Comparison of ENCODE assay signal across 1 cellular context in the genomic region with DNA sequence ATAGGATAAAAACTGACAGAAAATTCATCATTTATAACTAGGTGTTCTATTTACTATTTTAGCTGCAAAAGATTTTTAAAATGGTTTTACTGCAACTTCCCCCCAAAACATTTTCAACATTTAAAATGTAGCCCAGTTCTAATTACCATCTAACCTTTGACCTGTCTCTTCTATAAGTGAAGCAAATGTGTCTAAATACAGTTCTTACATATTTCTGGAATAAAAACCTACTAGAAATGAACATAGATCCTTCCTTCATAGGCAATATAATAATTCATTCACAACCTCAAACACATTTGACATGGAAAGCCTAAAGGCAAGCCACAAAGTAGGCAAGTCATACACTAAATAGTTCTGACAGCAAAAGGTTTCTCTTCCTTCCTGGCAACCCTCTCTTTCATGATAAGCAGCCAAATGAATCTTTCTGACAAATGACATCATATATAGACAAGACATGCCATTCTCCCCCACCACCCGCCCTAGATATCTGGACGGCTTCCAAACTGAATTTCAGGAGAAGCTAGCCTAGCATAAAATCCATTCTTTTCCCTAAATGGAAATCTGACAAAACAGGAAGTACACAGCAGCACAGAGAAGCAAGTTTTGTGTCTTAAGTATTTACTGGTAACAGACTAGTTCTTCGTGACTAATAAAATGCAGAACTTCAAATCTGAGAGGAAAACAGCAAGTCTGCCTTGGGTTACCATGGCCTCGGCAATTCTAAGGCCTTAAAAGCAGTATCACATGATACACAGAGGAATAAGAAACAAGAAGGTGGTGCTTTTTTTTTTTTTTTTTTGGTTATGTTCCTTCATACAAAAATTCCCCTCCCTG.
TF ChIP-seq lines count a peak whose summit lies in the region.

No MANE protein-coding gene starts in this region.

TF ChIP-seq in K562, 482 proteins besides CTCF, POLR2A, EP300 and RAD21 (continued from another document and continues in another):
- TF ChIP-seq, protein P1, sequence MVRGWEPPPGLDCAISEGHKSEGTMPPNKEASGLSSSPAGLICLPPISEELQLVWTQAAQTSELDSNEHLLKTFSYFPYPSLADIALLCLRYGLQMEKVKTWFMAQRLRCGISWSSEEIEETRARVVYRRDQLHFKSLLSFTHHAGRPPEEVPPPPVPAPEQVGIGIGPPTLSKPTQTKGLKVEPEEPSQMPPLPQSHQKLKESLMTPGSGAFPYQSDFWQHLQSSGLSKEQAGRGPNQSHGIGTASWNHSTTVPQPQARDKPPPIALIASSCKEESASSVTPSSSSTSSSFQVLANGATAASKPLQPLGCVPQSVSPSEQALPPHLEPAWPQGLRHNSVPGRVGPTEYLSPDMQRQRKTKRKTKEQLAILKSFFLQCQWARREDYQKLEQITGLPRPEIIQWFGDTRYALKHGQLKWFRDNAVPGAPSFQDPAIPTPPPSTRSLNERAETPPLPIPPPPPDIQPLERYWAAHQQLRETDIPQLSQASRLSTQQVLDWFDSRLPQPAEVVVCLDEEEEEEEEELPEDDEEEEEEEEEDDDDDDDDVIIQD (CRISPR knock-in tag; IDR thresholded peaks at IDR 0.05), result no peak
- no peak for TF ChIP-seq HMGN3 (IDR thresholded peaks at IDR 0.05; ENCODE audit: borderline replicate concordance, extremely low read depth, insufficient read length, low read depth, low read length)
- TF ChIP-seq ZNF584 (CRISPR knock-in tag; IDR thresholded peaks at IDR 0.05; ENCODE audit: low read depth), result peak; percentile 71
- TF ChIP-seq MCM2 (IDR thresholded peaks at IDR 0.05; ENCODE audit: low read depth), result no peak
- TF ChIP-seq CEBPG (CRISPR knock-in tag; IDR thresholded peaks at IDR 0.05), result no peak
- peak in 1 of 2 experiments; percentile 36; a peak in 1 of 4 replicates for TF ChIP-seq CEBPG (tag; conservative IDR thresholded peaks at IDR 0.05 in 1 of 2, IDR thresholded peaks at IDR 0.05 in 1 of 2)
- TF ChIP-seq, protein P2, sequence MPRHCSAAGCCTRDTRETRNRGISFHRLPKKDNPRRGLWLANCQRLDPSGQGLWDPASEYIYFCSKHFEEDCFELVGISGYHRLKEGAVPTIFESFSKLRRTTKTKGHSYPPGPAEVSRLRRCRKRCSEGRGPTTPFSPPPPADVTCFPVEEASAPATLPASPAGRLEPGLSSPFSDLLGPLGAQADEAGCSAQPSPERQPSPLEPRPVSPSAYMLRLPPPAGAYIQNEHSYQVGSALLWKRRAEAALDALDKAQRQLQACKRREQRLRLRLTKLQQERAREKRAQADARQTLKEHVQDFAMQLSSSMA (CRISPR knock-in tag; IDR thresholded peaks at IDR 0.05), result no peak
- TF ChIP-seq ZNF197 (CRISPR knock-in tag; IDR thresholded peaks at IDR 0.05; ENCODE audit: low read depth), result no peak
- no peak for TF ChIP-seq SMAD1 (IDR thresholded peaks at IDR 0.05; ENCODE audit: low read depth, low read length, partially characterized antibody)
- TF ChIP-seq NR2C1 (IDR thresholded peaks at IDR 0.05), result peak; percentile 61
- peak; percentile 66 for TF ChIP-seq NR2C1 (tag; IDR thresholded peaks at IDR 0.05)
- TF ChIP-seq TCF3 (CRISPR knock-in tag; IDR thresholded peaks at IDR 0.05), result peak; percentile 32; the same call in 1 of the 2 replicates
- TF ChIP-seq ZNF707 (CRISPR knock-in tag; conservative IDR thresholded peaks at IDR 0.05), result no peak
- no peak for TF ChIP-seq FUS (optimal IDR thresholded peaks at IDR 0.05; ENCODE audit: low read depth, low read length)
- no peak for TF ChIP-seq TGIF2 (CRISPR knock-in tag; IDR thresholded peaks at IDR 0.05)
- peak; percentile 89 for TF ChIP-seq JUND (IDR thresholded peaks at IDR 0.05; ENCODE audit: borderline replicate concordance, low read depth, low read length)
- peak; percentile 88; the same call in 2 of the 3 replicates for TF ChIP-seq JUND (tag; IDR thresholded peaks at IDR 0.05; ENCODE audit: borderline replicate concordance, low read depth, low read length)
- TF ChIP-seq FOXJ2 (tag; IDR thresholded peaks at IDR 0.05), result peak; percentile 76
- TF ChIP-seq, protein P3, sequence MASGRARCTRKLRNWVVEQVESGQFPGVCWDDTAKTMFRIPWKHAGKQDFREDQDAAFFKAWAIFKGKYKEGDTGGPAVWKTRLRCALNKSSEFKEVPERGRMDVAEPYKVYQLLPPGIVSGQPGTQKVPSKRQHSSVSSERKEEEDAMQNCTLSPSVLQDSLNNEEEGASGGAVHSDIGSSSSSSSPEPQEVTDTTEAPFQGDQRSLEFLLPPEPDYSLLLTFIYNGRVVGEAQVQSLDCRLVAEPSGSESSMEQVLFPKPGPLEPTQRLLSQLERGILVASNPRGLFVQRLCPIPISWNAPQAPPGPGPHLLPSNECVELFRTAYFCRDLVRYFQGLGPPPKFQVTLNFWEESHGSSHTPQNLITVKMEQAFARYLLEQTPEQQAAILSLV (tag; IDR thresholded peaks at IDR 0.05), result no peak
- TF ChIP-seq ZFX (CRISPR knock-in tag; IDR thresholded peaks at IDR 0.05), result no peak
- TF ChIP-seq NR2F6 (CRISPR knock-in tag; IDR thresholded peaks at IDR 0.05), result no peak
- peak; percentile 60; the same call in 1 of the 2 replicates for TF ChIP-seq NBN (IDR thresholded peaks at IDR 0.05; ENCODE audit: low read depth)
- no peak for TF ChIP-seq ZNF75A (CRISPR knock-in tag; IDR thresholded peaks at IDR 0.05)
- TF ChIP-seq ZNF699 (CRISPR knock-in tag; IDR thresholded peaks at IDR 0.05; ENCODE audit: insufficient replicate concordance), result no peak
- peak; percentile 76 for TF ChIP-seq SMARCA4 (IDR thresholded peaks at IDR 0.05)
- peak; percentile 21 for TF ChIP-seq NEUROD1 (IDR thresholded peaks at IDR 0.05; ENCODE audit: borderline replicate concordance, low read depth, low read length, partially characterized antibody)
- TF ChIP-seq, protein P4, sequence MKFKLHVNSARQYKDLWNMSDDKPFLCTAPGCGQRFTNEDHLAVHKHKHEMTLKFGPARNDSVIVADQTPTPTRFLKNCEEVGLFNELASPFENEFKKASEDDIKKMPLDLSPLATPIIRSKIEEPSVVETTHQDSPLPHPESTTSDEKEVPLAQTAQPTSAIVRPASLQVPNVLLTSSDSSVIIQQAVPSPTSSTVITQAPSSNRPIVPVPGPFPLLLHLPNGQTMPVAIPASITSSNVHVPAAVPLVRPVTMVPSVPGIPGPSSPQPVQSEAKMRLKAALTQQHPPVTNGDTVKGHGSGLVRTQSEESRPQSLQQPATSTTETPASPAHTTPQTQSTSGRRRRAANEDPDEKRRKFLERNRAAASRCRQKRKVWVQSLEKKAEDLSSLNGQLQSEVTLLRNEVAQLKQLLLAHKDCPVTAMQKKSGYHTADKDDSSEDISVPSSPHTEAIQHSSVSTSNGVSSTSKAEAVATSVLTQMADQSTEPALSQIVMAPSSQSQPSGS (CRISPR knock-in tag; IDR thresholded peaks at IDR 0.05), result no peak; the same call in 1 of the 2 replicates
- no peak for TF ChIP-seq HMG20A (CRISPR knock-in tag; conservative IDR thresholded peaks at IDR 0.05)
- peak; percentile 80 for TF ChIP-seq DPF2 (IDR thresholded peaks at IDR 0.05)
- TF ChIP-seq MAFK (IDR thresholded peaks at IDR 0.05; ENCODE audit: low read length), result peak; percentile 16; the same call in 1 of the 2 replicates
- TF ChIP-seq, protein P5, sequence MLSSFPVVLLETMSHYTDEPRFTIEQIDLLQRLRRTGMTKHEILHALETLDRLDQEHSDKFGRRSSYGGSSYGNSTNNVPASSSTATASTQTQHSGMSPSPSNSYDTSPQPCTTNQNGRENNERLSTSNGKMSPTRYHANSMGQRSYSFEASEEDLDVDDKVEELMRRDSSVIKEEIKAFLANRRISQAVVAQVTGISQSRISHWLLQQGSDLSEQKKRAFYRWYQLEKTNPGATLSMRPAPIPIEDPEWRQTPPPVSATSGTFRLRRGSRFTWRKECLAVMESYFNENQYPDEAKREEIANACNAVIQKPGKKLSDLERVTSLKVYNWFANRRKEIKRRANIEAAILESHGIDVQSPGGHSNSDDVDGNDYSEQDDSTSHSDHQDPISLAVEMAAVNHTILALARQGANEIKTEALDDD (IDR thresholded peaks at IDR 0.05), result peak; percentile 65
- TF ChIP-seq, protein P6, sequence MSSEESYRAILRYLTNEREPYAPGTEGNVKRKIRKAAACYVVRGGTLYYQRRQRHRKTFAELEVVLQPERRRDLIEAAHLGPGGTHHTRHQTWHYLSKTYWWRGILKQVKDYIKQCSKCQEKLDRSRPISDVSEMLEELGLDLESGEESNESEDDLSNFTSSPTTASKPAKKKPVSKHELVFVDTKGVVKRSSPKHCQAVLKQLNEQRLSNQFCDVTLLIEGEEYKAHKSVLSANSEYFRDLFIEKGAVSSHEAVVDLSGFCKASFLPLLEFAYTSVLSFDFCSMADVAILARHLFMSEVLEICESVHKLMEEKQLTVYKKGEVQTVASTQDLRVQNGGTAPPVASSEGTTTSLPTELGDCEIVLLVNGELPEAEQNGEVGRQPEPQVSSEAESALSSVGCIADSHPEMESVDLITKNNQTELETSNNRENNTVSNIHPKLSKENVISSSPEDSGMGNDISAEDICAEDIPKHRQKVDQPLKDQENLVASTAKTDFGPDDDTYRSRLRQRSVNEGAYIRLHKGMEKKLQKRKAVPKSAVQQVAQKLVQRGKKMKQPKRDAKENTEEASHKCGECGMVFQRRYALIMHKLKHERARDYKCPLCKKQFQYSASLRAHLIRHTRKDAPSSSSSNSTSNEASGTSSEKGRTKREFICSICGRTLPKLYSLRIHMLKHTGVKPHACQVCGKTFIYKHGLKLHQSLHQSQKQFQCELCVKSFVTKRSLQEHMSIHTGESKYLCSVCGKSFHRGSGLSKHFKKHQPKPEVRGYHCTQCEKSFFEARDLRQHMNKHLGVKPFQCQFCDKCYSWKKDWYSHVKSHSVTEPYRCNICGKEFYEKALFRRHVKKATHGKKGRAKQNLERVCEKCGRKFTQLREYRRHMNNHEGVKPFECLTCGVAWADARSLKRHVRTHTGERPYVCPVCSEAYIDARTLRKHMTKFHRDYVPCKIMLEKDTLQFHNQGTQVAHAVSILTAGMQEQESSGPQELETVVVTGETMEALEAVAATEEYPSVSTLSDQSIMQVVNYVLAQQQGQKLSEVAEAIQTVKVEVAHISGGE (CRISPR knock-in tag; IDR thresholded peaks at IDR 0.05), result no peak
- TF ChIP-seq SOX6 (IDR thresholded peaks at IDR 0.05), result peak; percentile 83
- no peak for TF ChIP-seq SRSF7 (optimal IDR thresholded peaks at IDR 0.05; ENCODE audit: low read depth, low read length)
- TF ChIP-seq DDX20 (tag; IDR thresholded peaks at IDR 0.05; ENCODE audit: low read depth), result no peak
- TF ChIP-seq, protein P7, sequence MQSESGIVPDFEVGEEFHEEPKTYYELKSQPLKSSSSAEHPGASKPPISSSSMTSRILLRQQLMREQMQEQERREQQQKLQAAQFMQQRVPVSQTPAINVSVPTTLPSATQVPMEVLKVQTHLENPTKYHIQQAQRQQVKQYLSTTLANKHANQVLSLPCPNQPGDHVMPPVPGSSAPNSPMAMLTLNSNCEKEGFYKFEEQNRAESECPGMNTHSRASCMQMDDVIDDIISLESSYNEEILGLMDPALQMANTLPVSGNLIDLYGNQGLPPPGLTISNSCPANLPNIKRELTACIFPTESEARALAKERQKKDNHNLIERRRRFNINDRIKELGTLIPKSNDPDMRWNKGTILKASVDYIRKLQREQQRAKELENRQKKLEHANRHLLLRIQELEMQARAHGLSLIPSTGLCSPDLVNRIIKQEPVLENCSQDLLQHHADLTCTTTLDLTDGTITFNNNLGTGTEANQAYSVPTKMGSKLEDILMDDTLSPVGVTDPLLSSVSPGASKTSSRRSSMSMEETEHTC (IDR thresholded peaks at IDR 0.05), result no peak
- TF ChIP-seq, protein P8, sequence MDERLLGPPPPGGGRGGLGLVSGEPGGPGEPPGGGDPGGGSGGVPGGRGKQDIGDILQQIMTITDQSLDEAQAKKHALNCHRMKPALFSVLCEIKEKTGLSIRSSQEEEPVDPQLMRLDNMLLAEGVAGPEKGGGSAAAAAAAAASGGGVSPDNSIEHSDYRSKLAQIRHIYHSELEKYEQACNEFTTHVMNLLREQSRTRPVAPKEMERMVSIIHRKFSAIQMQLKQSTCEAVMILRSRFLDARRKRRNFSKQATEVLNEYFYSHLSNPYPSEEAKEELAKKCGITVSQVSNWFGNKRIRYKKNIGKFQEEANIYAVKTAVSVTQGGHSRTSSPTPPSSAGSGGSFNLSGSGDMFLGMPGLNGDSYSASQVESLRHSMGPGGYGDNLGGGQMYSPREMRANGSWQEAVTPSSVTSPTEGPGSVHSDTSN (CRISPR knock-in tag; IDR thresholded peaks at IDR 0.05; ENCODE audit: low read depth), result no peak
- TF ChIP-seq, protein P8 (tag; conservative IDR thresholded peaks at IDR 0.05; ENCODE audit: low read depth), result peak; percentile 96
- no peak for TF ChIP-seq SIX5 (IDR thresholded peaks at IDR 0.05; ENCODE audit: borderline replicate concordance in 1 of 2, insufficient read depth in 1 of 2, low read depth in 1 of 2, low read length in 2 of 2)
- TF ChIP-seq, protein P9, sequence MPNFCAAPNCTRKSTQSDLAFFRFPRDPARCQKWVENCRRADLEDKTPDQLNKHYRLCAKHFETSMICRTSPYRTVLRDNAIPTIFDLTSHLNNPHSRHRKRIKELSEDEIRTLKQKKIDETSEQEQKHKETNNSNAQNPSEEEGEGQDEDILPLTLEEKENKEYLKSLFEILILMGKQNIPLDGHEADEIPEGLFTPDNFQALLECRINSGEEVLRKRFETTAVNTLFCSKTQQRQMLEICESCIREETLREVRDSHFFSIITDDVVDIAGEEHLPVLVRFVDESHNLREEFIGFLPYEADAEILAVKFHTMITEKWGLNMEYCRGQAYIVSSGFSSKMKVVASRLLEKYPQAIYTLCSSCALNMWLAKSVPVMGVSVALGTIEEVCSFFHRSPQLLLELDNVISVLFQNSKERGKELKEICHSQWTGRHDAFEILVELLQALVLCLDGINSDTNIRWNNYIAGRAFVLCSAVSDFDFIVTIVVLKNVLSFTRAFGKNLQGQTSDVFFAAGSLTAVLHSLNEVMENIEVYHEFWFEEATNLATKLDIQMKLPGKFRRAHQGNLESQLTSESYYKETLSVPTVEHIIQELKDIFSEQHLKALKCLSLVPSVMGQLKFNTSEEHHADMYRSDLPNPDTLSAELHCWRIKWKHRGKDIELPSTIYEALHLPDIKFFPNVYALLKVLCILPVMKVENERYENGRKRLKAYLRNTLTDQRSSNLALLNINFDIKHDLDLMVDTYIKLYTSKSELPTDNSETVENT (CRISPR knock-in tag; IDR thresholded peaks at IDR 0.05), result no peak
- TF ChIP-seq, protein P10, sequence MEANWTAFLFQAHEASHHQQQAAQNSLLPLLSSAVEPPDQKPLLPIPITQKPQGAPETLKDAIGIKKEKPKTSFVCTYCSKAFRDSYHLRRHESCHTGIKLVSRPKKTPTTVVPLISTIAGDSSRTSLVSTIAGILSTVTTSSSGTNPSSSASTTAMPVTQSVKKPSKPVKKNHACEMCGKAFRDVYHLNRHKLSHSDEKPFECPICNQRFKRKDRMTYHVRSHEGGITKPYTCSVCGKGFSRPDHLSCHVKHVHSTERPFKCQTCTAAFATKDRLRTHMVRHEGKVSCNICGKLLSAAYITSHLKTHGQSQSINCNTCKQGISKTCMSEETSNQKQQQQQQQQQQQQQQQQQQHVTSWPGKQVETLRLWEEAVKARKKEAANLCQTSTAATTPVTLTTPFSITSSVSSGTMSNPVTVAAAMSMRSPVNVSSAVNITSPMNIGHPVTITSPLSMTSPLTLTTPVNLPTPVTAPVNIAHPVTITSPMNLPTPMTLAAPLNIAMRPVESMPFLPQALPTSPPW (CRISPR knock-in tag; IDR thresholded peaks at IDR 0.05), result peak; percentile 69
- TF ChIP-seq XRCC4 (IDR thresholded peaks at IDR 0.05; ENCODE audit: extremely low read depth, insufficient read depth, insufficient read length), result no peak
- TF ChIP-seq NCOR1 (IDR thresholded peaks at IDR 0.05), result no peak
- no peak for TF ChIP-seq HDGF (IDR thresholded peaks at IDR 0.05)
